10 cellular contexts compared by ENCODE assay signal in the genomic region with DNA sequence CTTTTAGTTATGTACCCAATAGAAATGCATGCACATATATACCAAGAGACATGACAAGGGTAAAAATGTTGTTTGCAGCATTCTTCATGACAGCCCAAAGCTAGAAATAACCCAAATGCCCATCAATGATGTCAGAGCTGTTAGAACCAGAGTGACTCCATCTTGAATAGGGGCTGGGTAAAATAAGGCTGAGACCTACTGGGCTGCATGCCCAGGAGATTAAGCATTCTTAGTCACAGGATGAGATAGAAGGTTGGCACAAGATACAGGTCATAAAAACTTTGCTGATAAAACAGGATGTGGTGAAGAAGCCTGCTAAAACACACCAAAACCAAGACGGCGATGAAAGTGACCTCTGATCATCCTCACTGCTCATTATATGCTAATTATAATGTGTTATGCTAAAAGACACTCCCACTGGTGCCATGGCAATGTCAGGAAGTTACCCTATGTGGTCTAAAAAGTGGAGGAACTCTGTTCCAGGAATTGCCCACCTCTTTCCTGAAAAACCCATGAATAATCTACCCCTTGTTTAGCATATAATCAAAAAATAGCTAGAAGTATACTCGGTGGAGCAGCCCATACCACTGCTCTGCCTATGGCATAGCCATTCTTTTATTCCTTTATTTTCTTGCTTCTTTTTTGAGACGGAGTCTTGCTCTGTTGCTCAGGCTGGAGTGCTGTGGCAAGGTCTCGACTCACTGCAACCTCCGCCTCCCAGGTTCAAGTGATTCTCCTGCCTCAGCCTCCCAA. TPM values are rescaled to one million over a fixed set of nuclear protein-coding genes. Genes with fewer than 3 reads are reported as not detected.
DNase-seq lines count a peak whose midpoint lies in the region; ATAC-seq lines count a peak whose summit lies in the region.
"Had no signal": no experiment of that assay in that cellular context is flagged by ENCODE, and none has a peak within 500 bp of the region (broad histone marks: within the 10 kb centered on the region; RNA-seq: fewer than 3 reads in every experiment).

No MANE protein-coding gene starts in this region.

- H3K9me3 ChIP-seq in T-helper 17 cell (ENCODE audit: control insufficient read depth, low read length, poor library complexity, severe bottlenecking) = no peaks in the 10 kb centered on the region
- no peaks in the 10 kb centered on the region for H3K9me3 ChIP-seq in effector memory CD4-positive, alpha-beta T cell (ENCODE audit: control insufficient read depth, low read length)

- H3K4me1 Mint-ChIP-seq in T-helper 17 cell = peaks cover 29% of the 10 kb centered on the region

- peaks cover 7% of the 10 kb centered on the region for H3K4me1 ChIP-seq in effector memory CD4-positive, alpha-beta T cell (ENCODE audit: control insufficient read depth, insufficient read depth, low read length, poor library complexity, severe bottlenecking)

- peak; percentile 15 for DNase-seq in DMS 273 (lab: John Stamatoyannopoulos, UW; ENCODE audit: unreplicated experiment)
- no peak for DNase-seq in DMS 273 treated with DMSO at 0.1 percent for 48 hours (lab: John Stamatoyannopoulos, UW)
- no peak for DNase-seq in T-helper 17 cell
- DNase-seq in effector memory CD4-positive, alpha-beta T cell = peak in 2 of 3 donors; percentile 5 to 9
- DNase-seq in stimulated activated CD8-positive, alpha-beta memory T cell treated with anti-CD3 and anti-CD28 coated beads, Interleukin-12 subunit alpha, Interleukin-12 subunit beta, amount 100 ng/mL, for 24 hours (ENCODE audit: extremely low read depth) = peak; percentile 12
- DNase-seq in NCI-H1105 treated with DMSO at 0.1 percent for 48 hours (lab: John Stamatoyannopoulos, UW) = no peak
- DNase-seq in pons (ENCODE audit: low spot score) = no peak
- no peak for DNase-seq in NCI-H774 (lab: John Stamatoyannopoulos, UW)

- H3K27me3 ChIP-seq in effector memory CD4-positive, alpha-beta T cell (replicated peaks; ENCODE audit: control insufficient read depth, insufficient read depth, low read length, poor library complexity, severe bottlenecking) = no peaks in the 10 kb centered on the region
- H3K27me3 ChIP-seq: cardiac muscle cell had no signal

- H3K27ac ChIP-seq in effector memory CD4-positive, alpha-beta T cell (ENCODE audit: insufficient read depth, low read length, poor library complexity, severe bottlenecking) = no peak overlapping the region
- H3K27ac ChIP-seq: 22Rv1, cardiac muscle cell had no signal

- ATAC-seq in T-helper 17 cell = peak; percentile 85

- H3K27me3 Mint-ChIP-seq in T-helper 17 cell = no peaks in the 10 kb centered on the region

- peak overlapping the region; percentile 90 for H3K27ac Mint-ChIP-seq in T-helper 17 cell

- H3K4me3 ChIP-seq in effector memory CD4-positive, alpha-beta T cell (ENCODE audit: insufficient read depth, low read depth, low read length, poor library complexity, severe bottlenecking) = no peak overlapping the region
- H3K4me3 ChIP-seq: cardiac muscle cell had no signal

- H3K36me3 Mint-ChIP-seq in T-helper 17 cell (ENCODE audit: low read depth) = no peaks in the 10 kb centered on the region

- peak overlapping the region; percentile 73 for H3K4me3 Mint-ChIP-seq in T-helper 17 cell

- peaks cover 6% of the 10 kb centered on the region for H3K36me3 ChIP-seq in effector memory CD4-positive, alpha-beta T cell (ENCODE audit: control insufficient read depth, insufficient read depth, low read length)

RNA-seq across cellular contexts. Expression of a gene that starts 32.9 kb away (rescaled TPM):
- 10 to 100 TPM; 65.2 to 77.2 TPM for total RNA-seq in T-helper 17 cell

RNA-seq across cellular contexts. Expression of a gene that starts 42.5 kb away (rescaled TPM):
- total RNA-seq in T-helper 17 cell = 1,000 to 10,000 TPM; 1,360 to 1,402 TPM

Comparison
In these comparisons a context has a peak if more than half of its experiments do, and no peak if none do; other contexts are left out.
1. DNase-seq: peak in DMS 273 (single experiment), effector memory CD4-positive, alpha-beta T cell (2 of 3) and stimulated activated CD8-positive, alpha-beta memory T cell treated with anti-CD3 and anti-CD28 coated beads, Interleukin-12 subunit alpha, Interleukin-12 subunit beta, amount 100 ng/mL, for 24 hours (single experiment); none in DMS 273 treated with DMSO at 0.1 percent for 48 hours (single experiment), T-helper 17 cell (0 of 3), NCI-H1105 treated with DMSO at 0.1 percent for 48 hours (single experiment), pons (single experiment) and NCI-H774 (single experiment).